9 cellular contexts compared by ENCODE assay signal in genomic region chr19:38650180-38650775, GRCh38. TPM values are rescaled to one million over a fixed set of nuclear protein-coding genes. Genes with fewer than 3 reads are reported as not detected.
A peak's percentile ranks its signal among the peaks of the same experiment; 100 is the strongest.
DNase-seq lines count a peak whose midpoint lies in the region; ATAC-seq, FAIRE-seq and TF ChIP-seq lines count a peak whose summit lies in the region.
"Had no signal": no experiment of that assay in that cellular context is flagged by ENCODE, and none has a peak within 500 bp of the region (broad histone marks: within the 10 kb centered on the region; RNA-seq: fewer than 3 reads in every experiment).

No MANE protein-coding gene starts in this region.

- intact Hi-C loops in kidney (cut with DNase I) = no loop called here

- no peaks in the 10 kb centered on the region for H3K9me3 Mint-ChIP-seq in activated CD4-positive, alpha-beta T cell treated with anti-CD3 and anti-CD28 coated beads, Interleukin-2, amount 10 ng/mL, durations not matched to agents 7 days and 5 days
- H3K9me3 Mint-ChIP-seq in activated naive CD8-positive, alpha-beta T cell treated with anti-CD3 and anti-CD28 coated beads, Interleukin-2, amount 10 ng/mL, durations not matched to agents 7 days and 5 days = no peaks in the 10 kb centered on the region

- peaks cover 47% of the 10 kb centered on the region for H3K36me3 Mint-ChIP-seq in activated CD4-positive, alpha-beta T cell treated with anti-CD3 and anti-CD28 coated beads, Interleukin-2, amount 10 ng/mL, durations not matched to agents 7 days and 5 days (ENCODE audit: low read depth)
- H3K36me3 Mint-ChIP-seq in activated naive CD8-positive, alpha-beta T cell treated with anti-CD3 and anti-CD28 coated beads, Interleukin-2, amount 10 ng/mL, durations not matched to agents 7 days and 5 days = peaks cover 32% of the 10 kb centered on the region

- H3K4me1 Mint-ChIP-seq in activated CD4-positive, alpha-beta T cell treated with anti-CD3 and anti-CD28 coated beads, Interleukin-2, amount 10 ng/mL, durations not matched to agents 7 days and 5 days = peaks cover 71% of the 10 kb centered on the region
- H3K4me1 Mint-ChIP-seq in activated naive CD8-positive, alpha-beta T cell treated with anti-CD3 and anti-CD28 coated beads, Interleukin-2, amount 10 ng/mL, durations not matched to agents 7 days and 5 days = peaks cover 43% of the 10 kb centered on the region

- H3K9me3 ChIP-seq in kidney (ENCODE audit: control insufficient read depth in 1 of 2, low read length in 2 of 2) = no peaks in the 10 kb centered on the region
- H3K9me3 ChIP-seq in thoracic aorta = no peaks in the 10 kb centered on the region

- ATAC-seq in activated naive CD8-positive, alpha-beta T cell treated with anti-CD3 and anti-CD28 coated beads, Interleukin-2, amount 10 ng/mL, durations not matched to agents 7 days and 5 days (ENCODE audit: low read depth) = no peak
- ATAC-seq in thoracic aorta (ENCODE audit: insufficient number of reproducible peaks, low FRiP score, low read depth) (no peak), GM18511 (IDR thresholded peaks at IDR 0.05; ENCODE audit: unreplicated experiment) (no peak), GM21447 (IDR thresholded peaks at IDR 0.05; ENCODE audit: unreplicated experiment) (no peak)

- no peaks in the 10 kb centered on the region for H3K27me3 ChIP-seq in thoracic aorta (replicated peaks; ENCODE audit: insufficient read depth)

- H3K4me3 ChIP-seq in kidney (ENCODE audit: low read length in 2 of 2) = peak overlapping the region; percentile 86 to 99
- H3K4me3 ChIP-seq in thoracic aorta = peak overlapping the region; percentile 96

- no peaks in the 10 kb centered on the region for H3K27me3 Mint-ChIP-seq in activated CD4-positive, alpha-beta T cell treated with anti-CD3 and anti-CD28 coated beads, Interleukin-2, amount 10 ng/mL, durations not matched to agents 7 days and 5 days
- H3K27me3 Mint-ChIP-seq in activated naive CD8-positive, alpha-beta T cell treated with anti-CD3 and anti-CD28 coated beads, Interleukin-2, amount 10 ng/mL, durations not matched to agents 7 days and 5 days = peaks cover 2% of the 10 kb centered on the region

- H3K27ac ChIP-seq in kidney (ENCODE audit: low read depth in 2 of 2, low read length in 2 of 2) = peak overlapping the region; percentile 96 to 99
- peak overlapping the region; percentile 99 to 100 for H3K27ac ChIP-seq in thoracic aorta

- FAIRE-seq in kidney (lab: Jason Lieb, UNC) = no peak
- FAIRE-seq: G401.6 had no signal

- peak overlapping the region; percentile 99 to 100 for H3K9ac ChIP-seq in kidney (ENCODE audit: low read length in 2 of 2)

- TF ChIP-seq CTCF in kidney (IDR thresholded peaks at IDR 0.05; ENCODE audit: borderline replicate concordance, extremely low read depth, insufficient read depth) (no peak), thoracic aorta (IDR thresholded peaks at IDR 0.05) (no peak)

- DNase-seq in activated CD4-positive, alpha-beta T cell treated with anti-CD3 and anti-CD28 coated beads, Interleukin-2, amount 10 ng/mL, durations not matched to agents 7 days and 5 days = no peak
- DNase-seq in activated CD4-positive, alpha-beta T cell treated with anti-CD3 and anti-CD28 coated beads for 4 hours = no peak
- no peak for DNase-seq in activated naive CD8-positive, alpha-beta T cell treated with anti-CD3 and anti-CD28 coated beads, Interleukin-2, amount 10 ng/mL, durations not matched to agents 7 days and 5 days
- DNase-seq in kidney (no peak), thoracic aorta (ENCODE audit: low spot score) (no peak), NCI-H187 treated with DMSO at 0.1 percent for 48 hours (lab: John Stamatoyannopoulos, UW) (no peak)

- H3K4me1 ChIP-seq in kidney (ENCODE audit: control insufficient read depth in 1 of 2, insufficient read depth in 1 of 2, low read depth in 1 of 2, low read length in 2 of 2) (peaks cover 36 to 42% of the 10 kb centered on the region in 2 donors), thoracic aorta (ENCODE audit: control insufficient read depth in 1 of 2, low read depth in 2 of 2) (peaks cover 37 to 55% of the 10 kb centered on the region in 2 donors)

- H3K4me3 Mint-ChIP-seq in activated CD4-positive, alpha-beta T cell treated with anti-CD3 and anti-CD28 coated beads, Interleukin-2, amount 10 ng/mL, durations not matched to agents 7 days and 5 days = peak overlapping the region; percentile 95
- peak overlapping the region; percentile 94 for H3K4me3 Mint-ChIP-seq in activated naive CD8-positive, alpha-beta T cell treated with anti-CD3 and anti-CD28 coated beads, Interleukin-2, amount 10 ng/mL, durations not matched to agents 7 days and 5 days

- POLR2A ChIA-PET in activated CD4-positive, alpha-beta T cell treated with anti-CD3 and anti-CD28 coated beads, Interleukin-2, amount 10 ng/mL, durations not matched to agents 7 days and 5 days (lab: Charles Lee) = no interaction called here
- POLR2A ChIA-PET in activated naive CD8-positive, alpha-beta T cell treated with anti-CD3 and anti-CD28 coated beads, Interleukin-2, amount 10 ng/mL, durations not matched to agents 7 days and 5 days (lab: Charles Lee) = interaction anchor here (0.7 to 1.8 kb wide), 2 partner anchors 13 to 19 kb away, joined by 3 to 5 read pairs; no protein-coding TSS in a partner anchor

- H3K27ac Mint-ChIP-seq in activated CD4-positive, alpha-beta T cell treated with anti-CD3 and anti-CD28 coated beads, Interleukin-2, amount 10 ng/mL, durations not matched to agents 7 days and 5 days = no peak overlapping the region
- no peak overlapping the region for H3K27ac Mint-ChIP-seq in activated naive CD8-positive, alpha-beta T cell treated with anti-CD3 and anti-CD28 coated beads, Interleukin-2, amount 10 ng/mL, durations not matched to agents 7 days and 5 days

- CTCF ChIA-PET in activated CD4-positive, alpha-beta T cell treated with anti-CD3 and anti-CD28 coated beads, Interleukin-2, amount 10 ng/mL, durations not matched to agents 7 days and 5 days (lab: Charles Lee) = interaction anchor here (0.7 to 1.1 kb wide), 3 partner anchors 9 to 40 kb away, joined by 4 to 6 read pairs (median 4); no protein-coding TSS in a partner anchor

- H3K36me3 ChIP-seq in kidney (ENCODE audit: control insufficient read depth in 1 of 2, insufficient read depth in 2 of 2, low read length in 2 of 2) (peaks cover 0 to 3% of the 10 kb centered on the region in 2 donors), thoracic aorta (no peaks in the 10 kb centered on the region)

RNA-seq across cellular contexts. Expression of gene ACTN4, which starts 2.8 kb away (rescaled TPM):
- 100 to 1,000 TPM; 337 to 354 TPM for total RNA-seq in activated CD4-positive, alpha-beta T cell treated with anti-CD3 and anti-CD28 coated beads, Interleukin-2, amount 10 ng/mL, durations not matched to agents 7 days and 5 days
- total RNA-seq in activated naive CD8-positive, alpha-beta T cell treated with anti-CD3 and anti-CD28 coated beads, Interleukin-2, amount 10 ng/mL, durations not matched to agents 7 days and 5 days = 100 to 1,000 TPM; 236 to 252 TPM
- total RNA-seq in kidney (606 TPM), thoracic aorta (1,000 to 10,000 TPM in 1 of 2 donors, 100 to 1,000 TPM in 1; 668 to 1,387 TPM)
- 231 TPM for polyA plus RNA-seq in kidney (ENCODE audit: insufficient read depth, low read depth, low replicate concordance)

RNA-seq across cellular contexts. Expression of gene EIF3K, which starts 31.3 kb away (rescaled TPM):
- 100 to 1,000 TPM; 309 to 318 TPM for total RNA-seq in activated CD4-positive, alpha-beta T cell treated with anti-CD3 and anti-CD28 coated beads, Interleukin-2, amount 10 ng/mL, durations not matched to agents 7 days and 5 days
- 100 to 1,000 TPM; 307 to 308 TPM for total RNA-seq in activated naive CD8-positive, alpha-beta T cell treated with anti-CD3 and anti-CD28 coated beads, Interleukin-2, amount 10 ng/mL, durations not matched to agents 7 days and 5 days
- total RNA-seq in kidney (259 TPM), thoracic aorta (100 to 1,000 TPM; 237 to 302 TPM)
- polyA plus RNA-seq in kidney (ENCODE audit: insufficient read depth, low read depth, low replicate concordance) = 723 TPM

RNA-seq across cellular contexts. Expression of gene MAP4K1, which starts 32.5 kb away (rescaled TPM):
- 100 to 1,000 TPM; 282 to 313 TPM for total RNA-seq in activated CD4-positive, alpha-beta T cell treated with anti-CD3 and anti-CD28 coated beads, Interleukin-2, amount 10 ng/mL, durations not matched to agents 7 days and 5 days
- total RNA-seq in activated naive CD8-positive, alpha-beta T cell treated with anti-CD3 and anti-CD28 coated beads, Interleukin-2, amount 10 ng/mL, durations not matched to agents 7 days and 5 days = 100 to 1,000 TPM; 299 to 313 TPM
- 17.7 TPM for total RNA-seq in kidney
- polyA plus RNA-seq in kidney (ENCODE audit: insufficient read depth, low read depth, low replicate concordance) = 3.9 TPM
- total RNA-seq in thoracic aorta = 10 to 100 TPM in 1 of 2 donors, 1 to 10 TPM in 1; 4.6 to 33.7 TPM

Comparison
In these comparisons a context has a peak if more than half of its experiments do, and no peak if none do; other contexts are left out.
1. RNA of gene MAP4K1, which starts 32.5 kb away (total RNA-seq): 299 to 313 TPM in activated naive CD8-positive, alpha-beta T cell treated with anti-CD3 and anti-CD28 coated beads, Interleukin-2, amount 10 ng/mL, durations not matched to agents 7 days and 5 days and 282 to 313 TPM in activated CD4-positive, alpha-beta T cell treated with anti-CD3 and anti-CD28 coated beads, Interleukin-2, amount 10 ng/mL, durations not matched to agents 7 days and 5 days; 4.6 to 33.7 TPM in thoracic aorta and 17.7 TPM in kidney (single experiment); every median in the first group is over 4 times any median in the second.